ENCODE assay signal across 1 cellular context in genomic region chr5:89417990-89418820, GRCh38.
A peak's percentile ranks its signal among the peaks of the same experiment; 100 is the strongest.
TF ChIP-seq lines count a peak whose summit lies in the region.

No MANE protein-coding gene starts in this region.

TF ChIP-seq in K562, 482 proteins besides CTCF, POLR2A, EP300 and RAD21 (continued from another document and continues in another):
- TF ChIP-seq RERE (CRISPR knock-in tag; IDR thresholded peaks at IDR 0.05; ENCODE audit: borderline replicate concordance) (no peak), ZNF507 (tag; conservative IDR thresholded peaks at IDR 0.05) (no peak), ZNF77 (CRISPR knock-in tag; IDR thresholded peaks at IDR 0.05) (no peak), PYGO2 (tag; IDR thresholded peaks at IDR 0.05) (no peak), MCM2 (IDR thresholded peaks at IDR 0.05; ENCODE audit: low read depth) (no peak), SMAD1 (IDR thresholded peaks at IDR 0.05; ENCODE audit: low read depth, low read length, partially characterized antibody) (no peak), CCAR2 (IDR thresholded peaks at IDR 0.05; ENCODE audit: low read depth, low read length) (no peak), PBX2 (CRISPR knock-in tag; IDR thresholded peaks at IDR 0.05; ENCODE audit: low read depth) (no peak), PBX2 (tag; conservative IDR thresholded peaks at IDR 0.05; ENCODE audit: low read depth) (peak; percentile 96), ZC3H11A (IDR thresholded peaks at IDR 0.05; ENCODE audit: low read depth, low read length) (no peak), MITF (IDR thresholded peaks at IDR 0.05) (no peak), BRF1 (IDR thresholded peaks at IDR 0.05; ENCODE audit: borderline replicate concordance, extremely low read depth, insufficient read length) (no peak), HDAC6 (IDR thresholded peaks at IDR 0.05; ENCODE audit: low read depth, low read length) (no peak), RFX7 (CRISPR knock-in tag; IDR thresholded peaks at IDR 0.05) (no peak), CUX1 (CRISPR knock-in tag; IDR thresholded peaks at IDR 0.05) (no peak), TEAD4 (IDR thresholded peaks at IDR 0.05; ENCODE audit: low read length) (peak; percentile 95), TEAD4 (CRISPR knock-in tag; IDR thresholded peaks at IDR 0.05; ENCODE audit: borderline replicate concordance) (no peak), SMAD4 (CRISPR knock-in tag; conservative IDR thresholded peaks at IDR 0.05) (0 out of 2 replicates have a peak, but pooled peaks have one; percentile 51), MCM3 (IDR thresholded peaks at IDR 0.05) (no peak), FUS (optimal IDR thresholded peaks at IDR 0.05; ENCODE audit: low read depth, low read length) (no peak), ZNF274 (IDR thresholded peaks at IDR 0.05; ENCODE audit: borderline replicate concordance, low read depth, low read length) (no peak), ARID3A (IDR thresholded peaks at IDR 0.05; ENCODE audit: borderline replicate concordance, low read depth, low read length) (0 out of 2 replicates have a peak, but pooled peaks have one; percentile 48), ZNF57 (CRISPR knock-in tag; IDR thresholded peaks at IDR 0.05) (no peak), SOX6 (IDR thresholded peaks at IDR 0.05) (peak; percentile 74), RCOR1 (IDR thresholded peaks at IDR 0.05; ENCODE audit: borderline replicate concordance in 1 of 2, low read depth in 2 of 2, low read length in 2 of 2) (peak; percentile 56 to 81; a peak in 3 of 4 replicates), HLTF (IDR thresholded peaks at IDR 0.05) (no peak), ZNF316 (IDR thresholded peaks at IDR 0.05) (peak; percentile 86), POLR2AphosphoS5 (IDR thresholded peaks at IDR 0.05; ENCODE audit: control insufficient read depth, insufficient read depth, low read depth, low read length) (peak; percentile 82), ZBTB7A (IDR thresholded peaks at IDR 0.05; ENCODE audit: borderline replicate concordance, control insufficient read depth, low read depth, low read length) (no peak), HMG20B (CRISPR knock-in tag; IDR thresholded peaks at IDR 0.05) (no peak), NR2C1 (IDR thresholded peaks at IDR 0.05) (no peak), NR2C1 (tag; IDR thresholded peaks at IDR 0.05) (no peak), ZNF444 (CRISPR knock-in tag; IDR thresholded peaks at IDR 0.05) (no peak), CXXC5 (CRISPR knock-in tag; IDR thresholded peaks at IDR 0.05) (peak; percentile 49; the same call in 1 of the 2 replicates)
